In the genomic region with DNA sequence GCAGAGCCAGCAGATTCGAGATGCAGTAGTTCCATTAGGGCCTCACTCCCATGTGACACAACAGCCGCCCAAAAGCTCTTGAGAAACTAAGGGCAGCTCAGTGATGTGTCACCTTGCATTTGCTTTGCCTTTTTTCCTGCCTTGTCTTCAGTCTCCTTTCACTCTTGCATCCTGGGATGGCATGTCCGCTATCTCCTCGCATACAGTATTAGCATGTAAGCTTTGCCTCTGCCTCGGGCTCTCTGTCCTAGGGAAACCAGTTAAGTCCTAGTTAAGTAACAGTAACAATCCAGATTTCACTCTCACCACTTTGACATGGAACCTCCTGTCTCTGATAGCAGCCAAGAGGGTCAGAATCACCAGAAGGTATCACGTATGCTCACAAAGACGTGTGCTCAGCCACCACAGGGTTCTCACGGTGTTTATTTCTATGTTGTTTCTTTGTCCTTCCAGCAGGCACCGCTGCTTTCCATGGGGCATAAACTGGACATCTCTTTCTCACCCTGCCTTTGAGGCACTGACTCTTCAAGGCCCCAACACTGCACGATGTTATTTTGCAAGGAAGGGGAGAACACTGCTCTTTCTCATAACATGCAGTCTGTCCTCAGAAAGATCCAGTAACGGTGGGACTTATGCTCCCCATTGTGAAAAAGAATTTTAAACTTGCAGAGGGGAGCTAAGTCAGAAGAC, we compare ENCODE assay signal across 10 cellular contexts. TPM values are rescaled to one million over a fixed set of nuclear protein-coding genes. Genes with fewer than 3 reads are reported as not detected.
DNase-seq lines count a peak whose midpoint lies in the region; ATAC-seq and TF ChIP-seq lines count a peak whose summit lies in the region.
"Had no signal": no experiment of that assay in that cellular context is flagged by ENCODE, and none has a peak within 500 bp of the region (broad histone marks: within the 10 kb centered on the region; RNA-seq: fewer than 3 reads in every experiment).

No MANE protein-coding gene starts in this region.

- peak overlapping the region; percentile 28 for H3K4me2 ChIP-seq in neural progenitor cell

- H3K36me3 Mint-ChIP-seq in neural progenitor cell = peaks cover 4% of the 10 kb centered on the region

- DNase-seq in T1000 (lab: John Stamatoyannopoulos, UW) (peak; percentile 11), fibroblast of the aortic adventitia (ENCODE audit: low read depth) (peak; percentile 4), neural progenitor cell (ENCODE audit: low spot score) (no peak), GM10266 (ENCODE audit: extremely low spot score) (no peak), RPMI8226 (no peak), sciatic nerve (ENCODE audit: low spot score) (no peak)

- peaks cover 9% of the 10 kb centered on the region for H3K27me3 Mint-ChIP-seq in neural progenitor cell (ENCODE audit: insufficient read depth, low read depth)

- peaks cover 7% of the 10 kb centered on the region for H3K9me3 Mint-ChIP-seq in neural progenitor cell

- peaks cover 50% of the 10 kb centered on the region for H3K4me1 ChIP-seq in ACC112 (ENCODE audit: control insufficient read depth, insufficient read depth, low read length, unreplicated experiment)
- peaks cover 66% of the 10 kb centered on the region for H3K4me1 ChIP-seq in neural progenitor cell

- H4K20me1 ChIP-seq in neural progenitor cell (ENCODE audit: low read depth) = no peaks in the 10 kb centered on the region

- no peaks in the 10 kb centered on the region for H3K9me3 ChIP-seq in neural progenitor cell (ENCODE audit: low read depth)
- H3K9me3 ChIP-seq: MG63, neutrophil had no signal

- ATAC-seq in HG03342 (IDR thresholded peaks at IDR 0.05; ENCODE audit: unreplicated experiment) = no peak
- no peak for ATAC-seq in sciatic nerve

- TF ChIP-seq CTCF in fibroblast of the aortic adventitia (IDR thresholded peaks at IDR 0.05; ENCODE audit: insufficient read depth, low read length) (no peak), neural progenitor cell (IDR thresholded peaks at IDR 0.05) (no peak), GM10266 (IDR thresholded peaks at IDR 0.05; ENCODE audit: control insufficient read depth, insufficient read depth, low read depth, missing control alignments) (no peak)

- intact Hi-C loops in sciatic nerve (cut with DNase I) = no loop called here

- no peaks in the 10 kb centered on the region for H3K27me3 ChIP-seq in ACC112 (ENCODE audit: insufficient read depth, low read length)
- no peaks in the 10 kb centered on the region for H3K27me3 ChIP-seq in neural progenitor cell
- H3K27me3 ChIP-seq: MG63, neutrophil had no signal

- H3K36me3 ChIP-seq in ACC112 (ENCODE audit: insufficient read depth, low read length) (no peaks in the 10 kb centered on the region), neural progenitor cell (no peaks in the 10 kb centered on the region)
- H3K36me3 ChIP-seq: MG63, neutrophil had no signal

- H2AFZ ChIP-seq in ACC112 (ENCODE audit: low read length, unreplicated experiment) (peak overlapping the region; percentile 61), neural progenitor cell (replicated peaks) (peak overlapping the region; percentile 75)

- H3K4me3 Mint-ChIP-seq in neural progenitor cell = no peak overlapping the region

- peaks cover 13% of the 10 kb centered on the region for H3K4me1 Mint-ChIP-seq in neural progenitor cell

- no peaks in the 10 kb centered on the region for H3K79me2 ChIP-seq in ACC112 (ENCODE audit: control insufficient read depth, insufficient read depth, low read length, unreplicated experiment)
- no peaks in the 10 kb centered on the region for H3K79me2 ChIP-seq in neural progenitor cell (ENCODE audit: low read depth)

- H3K27ac Mint-ChIP-seq in neural progenitor cell = no peak overlapping the region

- no peak overlapping the region for H3K9ac ChIP-seq in neural progenitor cell

- H3F3A ChIP-seq in neural progenitor cell (ENCODE audit: low read depth) = peaks cover 57% of the 10 kb centered on the region

- peak overlapping the region; percentile 28; the same call in 1 of the 2 replicates for H3K4me3 ChIP-seq in ACC112 (ENCODE audit: low read depth, low read length)
- no peak overlapping the region for H3K4me3 ChIP-seq in fibroblast of the aortic adventitia (ENCODE audit: low read depth, low read length)
- H3K4me3 ChIP-seq in neural progenitor cell = no peak overlapping the region
- H3K4me3 ChIP-seq: MG63 had no signal

- H3K27ac ChIP-seq in ACC112 (ENCODE audit: low read depth, low read length) (peak overlapping the region; percentile 95), neural progenitor cell (peak overlapping the region; percentile 72)
- H3K27ac ChIP-seq: neutrophil had no signal

RNA-seq across cellular contexts. Expression of gene SORBS2, which starts 26.7 kb away (rescaled TPM):
- 2.8 and 5.8 TPM in 2 replicates for total RNA-seq in fibroblast of the aortic adventitia (ENCODE audit: low replicate concordance)
- total RNA-seq in neural progenitor cell (ENCODE audit: low replicate concordance) = 13.5 and 15.7 TPM in 2 replicates
- total RNA-seq in sciatic nerve = 101 TPM

Comparison
In these comparisons a context has a peak if more than half of its experiments do, and no peak if none do; other contexts are left out.
1. DNase-seq: peak in T1000 (single experiment) and fibroblast of the aortic adventitia (single experiment); none in neural progenitor cell (single experiment), GM10266 (single experiment), RPMI8226 (single experiment) and sciatic nerve (single experiment).